In genomic region chr9:129495422-129496186, GRCh38 we compare ENCODE assay signal across 8 cellular contexts.
DNase-seq lines count a peak whose midpoint lies in the region; ATAC-seq and TF ChIP-seq lines count a peak whose summit lies in the region.

No MANE protein-coding gene starts in this region.

- H3K27ac ChIP-seq in ascending aorta (peak overlapping the region; percentile 98 to 100), right atrium auricular region (peak overlapping the region; percentile 99), transverse colon (peak overlapping the region; percentile 92 to 99 (median 96))

- peaks cover 16 to 62% of the 10 kb centered on the region in 2 donors for H3K4me1 ChIP-seq in ascending aorta
- peaks cover 0 to 88% of the 10 kb centered on the region in 2 donors for H3K4me1 ChIP-seq in right atrium auricular region
- H3K4me1 ChIP-seq in transverse colon, result peaks cover 16 to 73% (median 60%) of the 10 kb centered on the region in 4 donors

- TF ChIP-seq CTCF in GM12875 (IDR thresholded peaks at IDR 0.05; ENCODE audit: borderline replicate concordance, insufficient read depth, low read depth, low read length) (no peak), ascending aorta (IDR thresholded peaks at IDR 0.05) (no peak), right atrium auricular region (IDR thresholded peaks at IDR 0.05) (no peak), transverse colon (IDR thresholded peaks at IDR 0.05) (peak in 1 of 5 experiments; percentile 10)

- intact Hi-C loops in ascending aorta (cut with DNase I) (loop anchor here (1.0 to 5.0 kb wide), 3 partner anchors 33 to 321 kb away; no protein-coding TSS in a partner anchor), posterior vena cava (cut with DNase I) (loop anchor here (5.0 to 10.0 kb wide), 4 partner anchors 112 to 353 kb away; partner anchors contain the start of gene IER5L (in 1 of the 2)), transverse colon (cut with DNase I; ENCODE audit: low total_unique reads) (loop anchor here (2.0 to 10.0 kb wide), 2 partner anchors 115 to 161 kb away; no protein-coding TSS in a partner anchor)

- peak; percentile 4 for TF ChIP-seq EP300 in transverse colon (IDR thresholded peaks at IDR 0.05; ENCODE audit: low read depth)

- H3K4me3 ChIP-seq in GM12875 (ENCODE audit: low read depth, low read length) (peak overlapping the region; percentile 3), ascending aorta (peak overlapping the region; percentile 68 to 72), right atrium auricular region (peak overlapping the region; percentile 59 to 61), transverse colon (peak overlapping the region; percentile 48 to 53 (median 51))

- 10% methylated on average over 41 of the region's 43 CpGs; no CpG with 5 or more reads in 1 of the 2 donors for WGBS in transverse colon (ENCODE audit: low coverage in 1 of 2), 2 donors

- no peaks in the 10 kb centered on the region for H3K9me3 ChIP-seq in ascending aorta
- H3K9me3 ChIP-seq in right atrium auricular region, result no peaks in the 10 kb centered on the region
- no peaks in the 10 kb centered on the region for H3K9me3 ChIP-seq in transverse colon

- ATAC-seq in HG03460 (IDR thresholded peaks at IDR 0.05; ENCODE audit: unreplicated experiment), result no peak

- in situ Hi-C loops in transverse colon (cut with MboI; ENCODE audit: low pct_ligation_motif_present in 1 of 4, low pct_unique_long_range_greater_than_20kb in 1 of 4, low sequenced_read_pairs in 3 of 4), result loop anchor here in 1 of 4 donors (10.0 kb wide), 2 partner anchors 109 to 321 kb away; partner anchors contain the start of gene IER5L

- TF ChIP-seq POLR2A in transverse colon (IDR thresholded peaks at IDR 0.05), result peak; percentile 83

- peaks cover 0 to 3% of the 10 kb centered on the region in 2 donors for H3K36me3 ChIP-seq in ascending aorta
- H3K36me3 ChIP-seq in right atrium auricular region, result no peaks in the 10 kb centered on the region
- no peaks in the 10 kb centered on the region for H3K36me3 ChIP-seq in transverse colon

- no peaks in the 10 kb centered on the region for H3K27me3 ChIP-seq in ascending aorta
- H3K27me3 ChIP-seq in right atrium auricular region, result no peaks in the 10 kb centered on the region
- no peaks in the 10 kb centered on the region for H3K27me3 ChIP-seq in transverse colon

- DNase-seq in NCI-H1417 treated with DMSO at 0.1 percent for 48 hours (lab: John Stamatoyannopoulos, UW) (peak; percentile 55), T1000 (lab: John Stamatoyannopoulos, UW) (peak; percentile 73), ascending aorta (ENCODE audit: low spot score in 2 of 2) (peak; percentile 68 to 96), right atrium auricular region (ENCODE audit: low spot score) (peak; percentile 96), posterior vena cava (ENCODE audit: low spot score) (peak; percentile 98), transverse colon (peak; percentile 94)

Comparison
In these comparisons a context has a peak if more than half of its experiments do, and no peak if none do; other contexts are left out.
1. H3K4me3 ChIP-seq: peak in every context shown above with its lines; median percentile 70 in ascending aorta; 60 in right atrium auricular region; 51 in transverse colon; 3 in GM12875.